ENCODE assay signal across 36 cellular contexts in the genomic region with DNA sequence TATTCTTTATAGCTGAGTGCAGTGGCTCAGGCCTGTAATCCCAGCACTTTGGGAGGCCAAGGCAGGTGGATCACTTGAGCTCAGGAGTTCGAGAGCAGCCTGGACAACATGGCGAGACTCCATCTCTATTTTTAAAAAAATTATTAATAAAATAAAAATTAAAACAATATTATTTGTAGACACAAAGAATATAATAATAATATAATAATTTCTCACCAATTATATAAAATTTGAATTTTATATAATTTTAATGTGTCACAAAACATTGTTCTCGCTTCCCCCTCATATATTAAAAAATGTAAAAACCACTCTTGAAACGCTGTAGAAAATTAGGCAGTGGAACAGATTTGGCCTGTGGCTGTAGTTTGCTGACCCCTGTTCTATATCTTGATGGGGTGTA.
"Had no signal": no experiment of that assay in that cellular context is flagged by ENCODE, and none has a peak within 500 bp of the region (broad histone marks: within the 10 kb centered on the region; RNA-seq: fewer than 3 reads in every experiment).

No MANE protein-coding gene starts in this region.

- H3K4me3 ChIP-seq: adrenal gland, ascending aorta, body of pancreas, breast epithelium, cardiac muscle cell had no signal

- H3K36me3 ChIP-seq: adrenal gland, ascending aorta, brain microvascular endothelial cell, breast epithelium, cardiac muscle cell had no signal

- H3K27ac ChIP-seq: adrenal gland, body of pancreas, brain microvascular endothelial cell, breast epithelium, cardiac muscle cell had no signal

- H3K27me3 ChIP-seq: adrenal gland, ascending aorta, body of pancreas, brain microvascular endothelial cell, breast epithelium, cardiac muscle cell had no signal

- DNase-seq: activated effector memory CD4-positive, alpha-beta T cell treated with anti-CD3 and anti-CD28 coated beads, Interleukin-2, amount 50 U/mL, for 16 hours; activated effector memory CD4-positive, alpha-beta T cell treated with Interleukin-2 at 50 U/mL for 16 hours; activated gamma-delta T cell; activated gamma-delta T cell treated with Interleukin-2 at 50 U/mL for 16 hours; activated naive CD4-positive, alpha-beta T cell; activated naive CD4-positive, alpha-beta T cell treated with anti-CD3 and anti-CD28 coated beads for 36 hours; activated naive CD4-positive, alpha-beta T cell treated with anti-CD3 and anti-CD28 coated beads, Interleukin-2, amount 10 ng/mL, durations not matched to agents 7 days and 5 days; activated naive CD4-positive, alpha-beta T cell treated with anti-CD3 and anti-CD28 coated beads, Interleukin-2, amount 50 U/mL, for 16 hours; activated naive CD4-positive, alpha-beta T cell treated with Interleukin-2 at 50 U/mL for 16 hours; activated naive CD8-positive, alpha-beta T cell treated with anti-CD3 and anti-CD28 coated beads for 36 hours; activated naive CD8-positive, alpha-beta T cell treated with anti-CD3 and anti-CD28 coated beads, Interleukin-2, amount 10 ng/mL, durations not matched to agents 7 days and 5 days; activated naive CD8-positive, alpha-beta T cell treated with anti-CD3 and anti-CD28 coated beads, Interleukin-2, amount 50 U/mL, for 24 hours; activated T-cell treated with anti-CD3 and anti-CD28 coated beads, Interleukin-2, amount 50 U/mL, for 1 hour; activated T-cell treated with anti-CD3 and anti-CD28 coated beads, Interleukin-2, amount 50 U/mL, for 24 hours; activated T-cell treated with anti-CD3 and anti-CD28 coated beads, Interleukin-2, amount 50 U/mL, for 4 hours; activated T-cell treated with anti-CD3 and anti-CD28 coated beads, Interleukin-2, amount 50 U/mL, for 48 hours; activated T-cell treated with anti-CD3 and anti-CD28 coated beads, Interleukin-2, amount 50 U/mL, for 72 hours; adrenal gland; amniotic stem cell; amygdala; anterior cingulate cortex; aorta; body of pancreas; brain microvascular endothelial cell; cerebellar nuclear complex had no signal

- H3K27ac Mint-ChIP-seq: activated naive CD4-positive, alpha-beta T cell treated with anti-CD3 and anti-CD28 coated beads for 36 hours; activated naive CD4-positive, alpha-beta T cell treated with anti-CD3 and anti-CD28 coated beads, Interleukin-2, amount 10 ng/mL, durations not matched to agents 7 days and 5 days; activated naive CD4-positive, alpha-beta T cell treated with anti-CD3 and anti-CD28 coated beads, Interleukin-2, amount 50 U/mL, for 24 hours; activated naive CD8-positive, alpha-beta T cell; activated naive CD8-positive, alpha-beta T cell treated with anti-CD3 and anti-CD28 coated beads for 36 hours; activated naive CD8-positive, alpha-beta T cell treated with anti-CD3 and anti-CD28 coated beads, Interleukin-2, amount 10 ng/mL, durations not matched to agents 7 days and 5 days; activated naive CD8-positive, alpha-beta T cell treated with anti-CD3 and anti-CD28 coated beads, Interleukin-2, amount 50 U/mL, for 24 hours; activated T-cell treated with anti-CD3 and anti-CD28 coated beads, Interleukin-2, amount 50 U/mL, for 24 hours; activated T-cell treated with anti-CD3 and anti-CD28 coated beads, Interleukin-2, amount 50 U/mL, for 72 hours; activated T-helper 1 cell treated with anti-CD3 and anti-CD28 coated beads, Interleukin-12 subunit alpha, Interleukin-12 subunit beta, Interleukin-2, Interleukin-4 antibody, amounts not matched to agents 30 ng/mL and 10 ng/mL and 1 ng/mL, durations not matched to agents 14 hours and 24 hours and 36 hours; activated T-helper 17 cell treated with anti-CD3 and anti-CD28 coated beads, Interleukin-2, amount 50 U/mL, for 72 hours; activated T-helper 2 cell treated with anti-CD3 and anti-CD28 coated beads, Interferon-gamma antibody, Interleukin-2, Interleukin-4, amounts not matched to agents 10 μg/mL and 5 μg/mL and 100 μg/mL, durations not matched to agents 14 hours and 24 hours and 36 hours; brain had no signal

- H3K4me3 Mint-ChIP-seq: activated naive CD4-positive, alpha-beta T cell treated with anti-CD3 and anti-CD28 coated beads for 36 hours; activated naive CD4-positive, alpha-beta T cell treated with anti-CD3 and anti-CD28 coated beads, Interleukin-2, amount 10 ng/mL, durations not matched to agents 7 days and 5 days; activated naive CD4-positive, alpha-beta T cell treated with anti-CD3 and anti-CD28 coated beads, Interleukin-2, amount 50 U/mL, for 24 hours; activated naive CD8-positive, alpha-beta T cell; activated naive CD8-positive, alpha-beta T cell treated with anti-CD3 and anti-CD28 coated beads for 36 hours; activated naive CD8-positive, alpha-beta T cell treated with anti-CD3 and anti-CD28 coated beads, Interleukin-2, amount 10 ng/mL, durations not matched to agents 7 days and 5 days; activated naive CD8-positive, alpha-beta T cell treated with anti-CD3 and anti-CD28 coated beads, Interleukin-2, amount 50 U/mL, for 24 hours; activated T-cell treated with anti-CD3 and anti-CD28 coated beads, Interleukin-2, amount 50 U/mL, for 24 hours; activated T-cell treated with anti-CD3 and anti-CD28 coated beads, Interleukin-2, amount 50 U/mL, for 4 hours; activated T-cell treated with anti-CD3 and anti-CD28 coated beads, Interleukin-2, amount 50 U/mL, for 72 hours; activated T-helper 1 cell treated with anti-CD3 and anti-CD28 coated beads, Interleukin-12 subunit alpha, Interleukin-12 subunit beta, Interleukin-2, Interleukin-4 antibody, amounts not matched to agents 30 ng/mL and 10 ng/mL and 1 ng/mL, durations not matched to agents 14 hours and 24 hours and 36 hours; activated T-helper 17 cell treated with anti-CD3 and anti-CD28 coated beads, Interleukin-2, amount 50 U/mL, for 72 hours; brain; central memory CD8-positive, alpha-beta T cell had no signal

- H3K4me1 ChIP-seq: adrenal gland, body of pancreas, breast epithelium had no signal

- ATAC-seq: activated naive CD4-positive, alpha-beta T cell treated with anti-CD3 and anti-CD28 coated beads, Interleukin-2, amount 50 U/mL, for 72 hours; activated naive CD8-positive, alpha-beta T cell treated with anti-CD3 and anti-CD28 coated beads, Interleukin-2, amount 50 U/mL, for 24 hours; activated T-cell treated with anti-CD3 and anti-CD28 coated beads, Interleukin-2, amount 50 U/mL, for 4 hours; activated T-cell treated with anti-CD3 and anti-CD28 coated beads, Interleukin-2, amount 50 U/mL, for 72 hours; activated T-helper 17 cell treated with anti-CD3 and anti-CD28 coated beads, Interleukin-2, amount 50 U/mL, for 72 hours; body of pancreas had no signal

- H3K27me3 Mint-ChIP-seq: activated naive CD4-positive, alpha-beta T cell treated with anti-CD3 and anti-CD28 coated beads, Interleukin-2, amount 50 U/mL, for 24 hours; activated naive CD8-positive, alpha-beta T cell; activated T-cell treated with anti-CD3 and anti-CD28 coated beads, Interleukin-2, amount 50 U/mL, for 24 hours; activated T-helper 17 cell treated with anti-CD3 and anti-CD28 coated beads, Interleukin-2, amount 50 U/mL, for 72 hours had no signal
